In genomic region chr17:44324571-44325275, GRCh38 we compare ENCODE assay signal across 1 cellular context.
TF ChIP-seq lines count a peak whose summit lies in the region.

Gene SLC25A39 (minus strand): TSS chr17:44324823. CDS start chr17:44323562, 1,261 bp downstream.

TF ChIP-seq in K562, 482 proteins besides CTCF, POLR2A, EP300 and RAD21 (continued from another document and continues in another):
- TF ChIP-seq AFF1 (IDR thresholded peaks at IDR 0.05; ENCODE audit: low read depth in 1 of 2, partially characterized antibody in 2 of 2) = no peak
- TF ChIP-seq ILF3 (IDR thresholded peaks at IDR 0.05; ENCODE audit: borderline replicate concordance) = no peak
- no peak for TF ChIP-seq MLLT1 (IDR thresholded peaks at IDR 0.05)
- TF ChIP-seq BMI1 (IDR thresholded peaks at IDR 0.05; ENCODE audit: low read length) = no peak
- TF ChIP-seq BCL6 (CRISPR knock-in tag; IDR thresholded peaks at IDR 0.05) = no peak
- no peak; the same call in 1 of the 2 replicates for TF ChIP-seq JUND (IDR thresholded peaks at IDR 0.05; ENCODE audit: borderline replicate concordance, low read depth, low read length)
- no peak; the same call in 2 of the 3 replicates for TF ChIP-seq JUND (tag; IDR thresholded peaks at IDR 0.05; ENCODE audit: borderline replicate concordance, low read depth, low read length)
- TF ChIP-seq PRMT5 (CRISPR knock-in tag; IDR thresholded peaks at IDR 0.05) = no peak
- no peak for TF ChIP-seq SREBF1 (IDR thresholded peaks at IDR 0.05; ENCODE audit: borderline replicate concordance, low read depth, low read length)
- 0 out of 2 replicates have a peak, but pooled peaks have one; percentile 59 for TF ChIP-seq CBX1 (IDR thresholded peaks at IDR 0.05; ENCODE audit: low read depth)
- no peak for TF ChIP-seq ZNF197 (CRISPR knock-in tag; IDR thresholded peaks at IDR 0.05; ENCODE audit: low read depth)
- no peak for TF ChIP-seq ZNF280B (CRISPR knock-in tag; IDR thresholded peaks at IDR 0.05)
- no peak for TF ChIP-seq ETV1 (tag; conservative IDR thresholded peaks at IDR 0.05; ENCODE audit: low read depth)
- TF ChIP-seq NFIX (CRISPR knock-in tag; IDR thresholded peaks at IDR 0.05; ENCODE audit: low read depth) = no peak
- TF ChIP-seq GTF3C2 (IDR thresholded peaks at IDR 0.05; ENCODE audit: borderline replicate concordance, extremely low read depth, insufficient read length) = no peak
- no peak for TF ChIP-seq SMC3 (conservative IDR thresholded peaks at IDR 0.05; ENCODE audit: insufficient read depth, low read depth, low read length)
- no peak for TF ChIP-seq ZNF232 (CRISPR knock-in tag; IDR thresholded peaks at IDR 0.05)
- no peak for TF ChIP-seq MTA3 (IDR thresholded peaks at IDR 0.05; ENCODE audit: borderline replicate concordance)
- TF ChIP-seq MLX (CRISPR knock-in tag; conservative IDR thresholded peaks at IDR 0.05) = no peak
- TF ChIP-seq MBD2 (IDR thresholded peaks at IDR 0.05; ENCODE audit: borderline replicate concordance, low read depth) = no peak
- peak; percentile 58 for TF ChIP-seq ZNF239 (CRISPR knock-in tag; IDR thresholded peaks at IDR 0.05)
- no peak for TF ChIP-seq ELF1 (tag; IDR thresholded peaks at IDR 0.05)
- TF ChIP-seq GTF2A2 (tag; IDR thresholded peaks at IDR 0.05) = no peak
- peak; percentile 64 for TF ChIP-seq MXI1 (IDR thresholded peaks at IDR 0.05; ENCODE audit: low read depth, low read length)
- TF ChIP-seq POLR2G (IDR thresholded peaks at IDR 0.05; ENCODE audit: low read depth, low read length) = peak; percentile 84
- TF ChIP-seq KLF6 (CRISPR knock-in tag; IDR thresholded peaks at IDR 0.05; ENCODE audit: borderline replicate concordance) = no peak
- no peak for TF ChIP-seq ZNF316 (IDR thresholded peaks at IDR 0.05)
- TF ChIP-seq CEBPB (tag; IDR thresholded peaks at IDR 0.05) = no peak
- peak; percentile 75; the same call in 1 of the 2 replicates for TF ChIP-seq SAFB (IDR thresholded peaks at IDR 0.05; ENCODE audit: borderline replicate concordance, low read depth, low read length)
- TF ChIP-seq NCOA4 (IDR thresholded peaks at IDR 0.05; ENCODE audit: partially characterized antibody) = peak; percentile 16
- TF ChIP-seq SP2 (IDR thresholded peaks at IDR 0.05; ENCODE audit: extremely low read depth, low read depth, low read length, poor library complexity, severe bottlenecking) = no peak
- TF ChIP-seq MTA1 (IDR thresholded peaks at IDR 0.05; ENCODE audit: borderline replicate concordance) = no peak
- 0 out of 2 replicates have a peak, but pooled peaks have one; percentile 7 for TF ChIP-seq SRSF1 (IDR thresholded peaks at IDR 0.05; ENCODE audit: low read depth, low read length)
- no peak for TF ChIP-seq POLR2AphosphoS2 (IDR thresholded peaks at IDR 0.05; ENCODE audit: low read length)
- no peak for TF ChIP-seq HMG20A (CRISPR knock-in tag; conservative IDR thresholded peaks at IDR 0.05)
- no peak for TF ChIP-seq ZNF41 (CRISPR knock-in tag; conservative IDR thresholded peaks at IDR 0.05)
- TF ChIP-seq BRD9 (IDR thresholded peaks at IDR 0.05; ENCODE audit: low read depth, partially characterized antibody) = no peak
- TF ChIP-seq ZNF586 (CRISPR knock-in tag; conservative IDR thresholded peaks at IDR 0.05) = no peak
- TF ChIP-seq NR1H2 (CRISPR knock-in tag; IDR thresholded peaks at IDR 0.05) = no peak
- peak; percentile 100; the same call in 1 of the 2 replicates for TF ChIP-seq ZNF408 (CRISPR knock-in tag; IDR thresholded peaks at IDR 0.05; ENCODE audit: low read depth)
- no peak for TF ChIP-seq ZBTB12 (CRISPR knock-in tag; IDR thresholded peaks at IDR 0.05)
- TF ChIP-seq RAD51 (IDR thresholded peaks at IDR 0.05; ENCODE audit: borderline replicate concordance, low read depth) = no peak
- no peak for TF ChIP-seq SIX5 (IDR thresholded peaks at IDR 0.05; ENCODE audit: borderline replicate concordance in 1 of 2, insufficient read depth in 1 of 2, low read depth in 1 of 2, low read length in 2 of 2)
- no peak for TF ChIP-seq ADNP (tag; IDR thresholded peaks at IDR 0.05)
- TF ChIP-seq SNIP1 (IDR thresholded peaks at IDR 0.05; ENCODE audit: low read depth) = no peak
- TF ChIP-seq ZNF347 (CRISPR knock-in tag; IDR thresholded peaks at IDR 0.05; ENCODE audit: low read depth) = no peak
- TF ChIP-seq SOX6 (IDR thresholded peaks at IDR 0.05) = peak; percentile 48; the same call in 1 of the 2 replicates
- no peak for TF ChIP-seq ZNF384 (IDR thresholded peaks at IDR 0.05; ENCODE audit: low read depth, low read length)
- no peak for TF ChIP-seq FOXO4 (CRISPR knock-in tag; IDR thresholded peaks at IDR 0.05)
- no peak for TF ChIP-seq ZBTB17 (CRISPR knock-in tag; IDR thresholded peaks at IDR 0.05)
- no peak for TF ChIP-seq LEF1 (IDR thresholded peaks at IDR 0.05)
- no peak for TF ChIP-seq CBFB (CRISPR knock-in tag; IDR thresholded peaks at IDR 0.05)
- TF ChIP-seq ZFP91 (CRISPR knock-in tag; IDR thresholded peaks at IDR 0.05) = peak; percentile 47; the same call in 1 of the 2 replicates
- TF ChIP-seq NUFIP1 (IDR thresholded peaks at IDR 0.05; ENCODE audit: partially characterized antibody) = peak; percentile 26
- peak; percentile 91 for TF ChIP-seq CTBP1 (IDR thresholded peaks at IDR 0.05; ENCODE audit: borderline replicate concordance)
- TF ChIP-seq SETDB1 (IDR thresholded peaks at IDR 0.05; ENCODE audit: low read length) = no peak
- TF ChIP-seq ZNF165 (CRISPR knock-in tag; IDR thresholded peaks at IDR 0.05; ENCODE audit: borderline replicate concordance) = no peak
